Comparison of ENCODE assay signal across 12 cellular contexts in genomic region chr5:119418782-119419101, GRCh38.
A peak's percentile ranks its signal among the peaks of the same experiment; 100 is the strongest.
DNase-seq lines count a peak whose midpoint lies in the region; ATAC-seq and TF ChIP-seq lines count a peak whose summit lies in the region.
"Had no signal": no experiment of that assay in that cellular context is flagged by ENCODE, and none has a peak within 500 bp of the region (broad histone marks: within the 10 kb centered on the region; RNA-seq: fewer than 3 reads in every experiment).

No MANE protein-coding gene starts in this region.

- peaks cover 5% of the 10 kb centered on the region for H3K9me3 Mint-ChIP-seq in stimulated activated memory B cell treated with anti-CD40 and anti-IgM and Interleukin-4, amounts not matched to agents 10 μg/mL and 1 μg/mL and 100 μg/mL, for 72 hours
- H3K9me3 Mint-ChIP-seq: activated naive CD4-positive, alpha-beta T cell treated with anti-CD3 and anti-CD28 coated beads, Interleukin-2, amount 50 U/mL, for 24 hours; T-helper 1 cell treated with Interleukin-12 subunit alpha and Interleukin-12 subunit beta and Interleukin-4 antibody, amounts not matched to agents 30 μg/mL and 1 μg/mL, for 36 hours had no signal

- H3K4me2 ChIP-seq in OCI-LY3 (ENCODE audit: low read length), result peak overlapping the region; percentile 72

- DNase-seq in NOMO-1 treated with DMSO at 0.1 percent for 48 hours (lab: John Stamatoyannopoulos, UW; ENCODE audit: unreplicated experiment) (peak; percentile 3), NOMO-1 treated with dmso at 0.1 percent for 144 hours (lab: John Stamatoyannopoulos, UW; ENCODE audit: unreplicated experiment) (no peak), NCI-H187 treated with DMSO at 0.1 percent for 48 hours (lab: John Stamatoyannopoulos, UW) (no peak), OCI-M1 (lab: John Stamatoyannopoulos, UW) (no peak), GM03348 (ENCODE audit: low spot score) (no peak)
- DNase-seq: ACHN had no signal

- H3K4me1 Mint-ChIP-seq in stimulated activated memory B cell treated with anti-CD40 and anti-IgM and Interleukin-4, amounts not matched to agents 10 μg/mL and 1 μg/mL and 100 μg/mL, for 72 hours, result peaks cover 67% of the 10 kb centered on the region

- H3K27ac Mint-ChIP-seq in stimulated activated memory B cell treated with anti-CD40 and anti-IgM and Interleukin-4, amounts not matched to agents 10 μg/mL and 1 μg/mL and 100 μg/mL, for 72 hours, result peak overlapping the region; percentile 88
- H3K27ac Mint-ChIP-seq: activated naive CD4-positive, alpha-beta T cell treated with anti-CD3 and anti-CD28 coated beads, Interleukin-2, amount 50 U/mL, for 24 hours; T-helper 1 cell treated with Interleukin-12 subunit alpha and Interleukin-12 subunit beta and Interleukin-4 antibody, amounts not matched to agents 30 μg/mL and 1 μg/mL, for 36 hours had no signal

- peaks cover 58% of the 10 kb centered on the region for H3K4me1 ChIP-seq in OCI-LY3 (ENCODE audit: low read length)

- no peaks in the 10 kb centered on the region for H3K9me3 ChIP-seq in OCI-LY3 (ENCODE audit: insufficient read depth, low read length)

- no peaks in the 10 kb centered on the region for H3K27me3 ChIP-seq in OCI-LY3 (ENCODE audit: low read depth, low read length)

- no peak overlapping the region for H2AFZ ChIP-seq in OCI-LY3 (ENCODE audit: low read depth, low read length)

- peak overlapping the region; percentile 82 for H3K27ac ChIP-seq in OCI-LY3 (ENCODE audit: low read length)
- H3K27ac ChIP-seq: epithelial cell of prostate had no signal

- no peaks in the 10 kb centered on the region for H3K36me3 ChIP-seq in OCI-LY3 (replicated peaks; ENCODE audit: low read depth, low read length)

- ATAC-seq in HG02678 (IDR thresholded peaks at IDR 0.05; ENCODE audit: unreplicated experiment), result peak; percentile 74
- peak; percentile 86 for ATAC-seq in stimulated activated memory B cell treated with anti-CD40 and anti-IgM and Interleukin-4, amounts not matched to agents 10 μg/mL and 1 μg/mL and 100 μg/mL, for 72 hours

- H3K4me3 Mint-ChIP-seq in stimulated activated memory B cell treated with anti-CD40 and anti-IgM and Interleukin-4, amounts not matched to agents 10 μg/mL and 1 μg/mL and 100 μg/mL, for 72 hours, result no peak overlapping the region
- H3K4me3 Mint-ChIP-seq: activated naive CD4-positive, alpha-beta T cell treated with anti-CD3 and anti-CD28 coated beads, Interleukin-2, amount 50 U/mL, for 24 hours; T-helper 1 cell treated with Interleukin-12 subunit alpha and Interleukin-12 subunit beta and Interleukin-4 antibody, amounts not matched to agents 30 μg/mL and 1 μg/mL, for 36 hours had no signal

- no peaks in the 10 kb centered on the region for H4K20me1 ChIP-seq in OCI-LY3 (ENCODE audit: insufficient read depth, low read length)

- no peaks in the 10 kb centered on the region for H3K79me2 ChIP-seq in OCI-LY3 (ENCODE audit: low read length)

- peak overlapping the region; percentile 28; the same call in 1 of the 2 replicates for H3K9ac ChIP-seq in OCI-LY3 (ENCODE audit: low read length)

- no peak for TF ChIP-seq CTCF in OCI-LY3 (IDR thresholded peaks at IDR 0.05; ENCODE audit: low read depth, low read length)

- H3K27me3 Mint-ChIP-seq in stimulated activated memory B cell treated with anti-CD40 and anti-IgM and Interleukin-4, amounts not matched to agents 10 μg/mL and 1 μg/mL and 100 μg/mL, for 72 hours, result no peaks in the 10 kb centered on the region
- H3K27me3 Mint-ChIP-seq: activated naive CD4-positive, alpha-beta T cell treated with anti-CD3 and anti-CD28 coated beads, Interleukin-2, amount 50 U/mL, for 24 hours had no signal

- no peaks in the 10 kb centered on the region for H3K36me3 Mint-ChIP-seq in stimulated activated memory B cell treated with anti-CD40 and anti-IgM and Interleukin-4, amounts not matched to agents 10 μg/mL and 1 μg/mL and 100 μg/mL, for 72 hours
- H3K36me3 Mint-ChIP-seq: activated naive CD4-positive, alpha-beta T cell treated with anti-CD3 and anti-CD28 coated beads, Interleukin-2, amount 50 U/mL, for 24 hours had no signal

- peak overlapping the region; percentile 48 for H3K4me3 ChIP-seq in OCI-LY3 (ENCODE audit: low read length)
